Comparison of ENCODE assay signal across 17 cellular contexts in genomic region chr5:126994485-126994884, GRCh38. TPM values are rescaled to one million over a fixed set of nuclear protein-coding genes. Genes with fewer than 3 reads are reported as not detected.
DNase-seq lines count a peak whose midpoint lies in the region; ATAC-seq and TF ChIP-seq lines count a peak whose summit lies in the region.
"Had no signal": no experiment of that assay in that cellular context is flagged by ENCODE, and none has a peak within 500 bp of the region (broad histone marks: within the 10 kb centered on the region; RNA-seq: fewer than 3 reads in every experiment).

No MANE protein-coding gene starts in this region.

- H3K9me3 Mint-ChIP-seq in activated CD8-positive, alpha-beta T cell treated with anti-CD3 and anti-CD28 coated beads for 36 hours, result peaks cover 6% of the 10 kb centered on the region
- H3K9me3 Mint-ChIP-seq in activated CD8-positive, alpha-beta T cell treated with anti-CD3 and anti-CD28 coated beads, Interleukin-2, amount 10 ng/mL, durations not matched to agents 7 days and 5 days (ENCODE audit: insufficient read depth), result no peaks in the 10 kb centered on the region
- H3K9me3 Mint-ChIP-seq in stimulated activated naive CD8-positive, alpha-beta T cell treated with anti-CD3 and anti-CD28 coated beads, Interleukin-15, amount 100 ng/mL, for 72 hours, result no peaks in the 10 kb centered on the region
- peaks cover 4 to 7% of the 10 kb centered on the region in 2 donors for H3K9me3 Mint-ChIP-seq in stimulated activated naive B cell treated with anti-CD40 and anti-IgM and Interleukin-4, amounts not matched to agents 10 μg/mL and 1 μg/mL and 100 μg/mL, for 72 hours
- H3K9me3 Mint-ChIP-seq: CD8-positive, alpha-beta T cell; HFFc6 had no signal

- H3K27ac Mint-ChIP-seq in activated CD8-positive, alpha-beta T cell treated with anti-CD3 and anti-CD28 coated beads for 36 hours, result no peak overlapping the region
- no peak overlapping the region for H3K27ac Mint-ChIP-seq in activated CD8-positive, alpha-beta T cell treated with anti-CD3 and anti-CD28 coated beads, Interleukin-2, amount 10 ng/mL, durations not matched to agents 7 days and 5 days
- H3K27ac Mint-ChIP-seq in stimulated activated naive CD8-positive, alpha-beta T cell treated with anti-CD3 and anti-CD28 coated beads, Interleukin-15, amount 100 ng/mL, for 72 hours, result no peak overlapping the region
- peak overlapping the region; percentile 9 for H3K27ac Mint-ChIP-seq in stimulated activated naive B cell treated with anti-CD40 and anti-IgM and Interleukin-4, amounts not matched to agents 10 μg/mL and 1 μg/mL and 100 μg/mL, for 72 hours
- H3K27ac Mint-ChIP-seq: CD8-positive, alpha-beta T cell; HFFc6 had no signal

- TF ChIP-seq CTCF in activated CD8-positive, alpha-beta T cell treated with anti-CD3 and anti-CD28 coated beads for 36 hours (IDR thresholded peaks at IDR 0.05), result no peak

- POLR2A ChIA-PET in activated CD8-positive, alpha-beta T cell treated with anti-CD3 and anti-CD28 coated beads for 36 hours (lab: Charles Lee), result no interaction called here
- POLR2A ChIA-PET in activated CD8-positive, alpha-beta T cell treated with anti-CD3 and anti-CD28 coated beads, Interleukin-2, amount 10 ng/mL, durations not matched to agents 7 days and 5 days (lab: Charles Lee), result no interaction called here

- H3K27me3 Mint-ChIP-seq in activated CD8-positive, alpha-beta T cell treated with anti-CD3 and anti-CD28 coated beads for 36 hours, result no peaks in the 10 kb centered on the region
- no peaks in the 10 kb centered on the region for H3K27me3 Mint-ChIP-seq in activated CD8-positive, alpha-beta T cell treated with anti-CD3 and anti-CD28 coated beads, Interleukin-2, amount 10 ng/mL, durations not matched to agents 7 days and 5 days (ENCODE audit: low read depth)
- no peaks in the 10 kb centered on the region for H3K27me3 Mint-ChIP-seq in stimulated activated naive CD8-positive, alpha-beta T cell treated with anti-CD3 and anti-CD28 coated beads, Interleukin-15, amount 100 ng/mL, for 72 hours
- H3K27me3 Mint-ChIP-seq in stimulated activated naive B cell treated with anti-CD40 and anti-IgM and Interleukin-4, amounts not matched to agents 10 μg/mL and 1 μg/mL and 100 μg/mL, for 72 hours, result no peaks in the 10 kb centered on the region

- CTCF ChIA-PET in activated CD8-positive, alpha-beta T cell treated with anti-CD3 and anti-CD28 coated beads for 36 hours (lab: Charles Lee), result no interaction called here
- CTCF ChIA-PET in activated CD8-positive, alpha-beta T cell treated with anti-CD3 and anti-CD28 coated beads, Interleukin-2, amount 10 ng/mL, durations not matched to agents 7 days and 5 days (lab: Charles Lee), result no interaction called here

- DNase-seq in activated CD8-positive, alpha-beta T cell treated with anti-CD3 and anti-CD28 coated beads for 36 hours, result peak; percentile 12
- DNase-seq in activated CD8-positive, alpha-beta T cell treated with anti-CD3 and anti-CD28 coated beads, Interleukin-2, amount 10 ng/mL, durations not matched to agents 7 days and 5 days, result no peak
- no peak for DNase-seq in stimulated activated naive CD8-positive, alpha-beta T cell treated with anti-CD3 and anti-CD28 coated beads, Interleukin-15, amount 100 ng/mL, for 72 hours
- DNase-seq in stimulated activated naive CD8-positive, alpha-beta T cell treated with anti-CD3 and anti-CD28 coated beads, Interleukin-15, Interleukin-2, amounts not matched to agents 100 U/mL and 50 U/mL, for 24 hours, result no peak
- no peak for DNase-seq in stimulated activated naive B cell treated with anti-CD40 and anti-IgM and Interleukin-4, amounts not matched to agents 10 μg/mL and 1 μg/mL and 100 μg/mL, for 72 hours
- DNase-seq: 8988T; ACHN; AML-193; Caco-2; CD8-positive, alpha-beta T cell; DMS79; EL; GDM1; GOT3; HFFc6 had no signal

- ATAC-seq in activated CD8-positive, alpha-beta T cell treated with anti-CD3 and anti-CD28 coated beads for 36 hours, result no peak
- ATAC-seq in activated CD8-positive, alpha-beta T cell treated with anti-CD3 and anti-CD28 coated beads, Interleukin-2, amount 10 ng/mL, durations not matched to agents 7 days and 5 days, result no peak
- ATAC-seq in stimulated activated naive CD8-positive, alpha-beta T cell treated with anti-CD3 and anti-CD28 coated beads, Interleukin-15, amount 100 ng/mL, for 72 hours, result peak; percentile 70
- ATAC-seq in stimulated activated naive CD8-positive, alpha-beta T cell treated with anti-CD3 and anti-CD28 coated beads, Interleukin-15, Interleukin-2, amounts not matched to agents 100 U/mL and 50 U/mL, for 24 hours, result no peak
- ATAC-seq in stimulated activated naive B cell treated with anti-CD40 and anti-IgM and Interleukin-4, amounts not matched to agents 10 μg/mL and 1 μg/mL and 100 μg/mL, for 72 hours (replicated peaks), result peak in 1 of 2 donors; percentile 55
- ATAC-seq in GM18907 (IDR thresholded peaks at IDR 0.05; ENCODE audit: unreplicated experiment), result no peak
- ATAC-seq: A549; CD8-positive, alpha-beta T cell had no signal

- peaks cover 21% of the 10 kb centered on the region for H3K4me1 Mint-ChIP-seq in activated CD8-positive, alpha-beta T cell treated with anti-CD3 and anti-CD28 coated beads for 36 hours (ENCODE audit: low read depth)
- H3K4me1 Mint-ChIP-seq in activated CD8-positive, alpha-beta T cell treated with anti-CD3 and anti-CD28 coated beads, Interleukin-2, amount 10 ng/mL, durations not matched to agents 7 days and 5 days (ENCODE audit: low read depth), result no peaks in the 10 kb centered on the region
- peaks cover 17% of the 10 kb centered on the region for H3K4me1 Mint-ChIP-seq in stimulated activated naive CD8-positive, alpha-beta T cell treated with anti-CD3 and anti-CD28 coated beads, Interleukin-15, amount 100 ng/mL, for 72 hours
- H3K4me1 Mint-ChIP-seq in stimulated activated naive B cell treated with anti-CD40 and anti-IgM and Interleukin-4, amounts not matched to agents 10 μg/mL and 1 μg/mL and 100 μg/mL, for 72 hours, result peaks cover 54 to 87% of the 10 kb centered on the region in 2 donors

- H3K36me3 Mint-ChIP-seq in activated CD8-positive, alpha-beta T cell treated with anti-CD3 and anti-CD28 coated beads for 36 hours (ENCODE audit: low read depth), result no peaks in the 10 kb centered on the region
- H3K36me3 Mint-ChIP-seq in activated CD8-positive, alpha-beta T cell treated with anti-CD3 and anti-CD28 coated beads, Interleukin-2, amount 10 ng/mL, durations not matched to agents 7 days and 5 days (ENCODE audit: low read depth), result no peaks in the 10 kb centered on the region
- peaks cover 42 to 47% of the 10 kb centered on the region in 2 donors for H3K36me3 Mint-ChIP-seq in stimulated activated naive B cell treated with anti-CD40 and anti-IgM and Interleukin-4, amounts not matched to agents 10 μg/mL and 1 μg/mL and 100 μg/mL, for 72 hours
- H3K36me3 Mint-ChIP-seq: CD8-positive, alpha-beta T cell had no signal

- no peak overlapping the region for H3K4me3 Mint-ChIP-seq in activated CD8-positive, alpha-beta T cell treated with anti-CD3 and anti-CD28 coated beads for 36 hours
- H3K4me3 Mint-ChIP-seq in activated CD8-positive, alpha-beta T cell treated with anti-CD3 and anti-CD28 coated beads, Interleukin-2, amount 10 ng/mL, durations not matched to agents 7 days and 5 days, result no peak overlapping the region
- H3K4me3 Mint-ChIP-seq in stimulated activated naive CD8-positive, alpha-beta T cell treated with anti-CD3 and anti-CD28 coated beads, Interleukin-15, amount 100 ng/mL, for 72 hours, result no peak overlapping the region
- no peak overlapping the region for H3K4me3 Mint-ChIP-seq in stimulated activated naive B cell treated with anti-CD40 and anti-IgM and Interleukin-4, amounts not matched to agents 10 μg/mL and 1 μg/mL and 100 μg/mL, for 72 hours
- H3K4me3 Mint-ChIP-seq: CD8-positive, alpha-beta T cell; HFFc6 had no signal

- intact Hi-C loops in activated CD8-positive, alpha-beta T cell treated with anti-CD3 and anti-CD28 coated beads for 36 hours (cut with micrococcal nuclease), result no loop called here

RNA-seq across cellular contexts. Expression of gene MARCHF3, which starts 35.9 kb away (rescaled TPM):
- total RNA-seq in activated CD8-positive, alpha-beta T cell treated with anti-CD3 and anti-CD28 coated beads for 36 hours, result 1 to 10 TPM; 6.1 TPM
- 1 to 10 TPM; 2.0 to 2.4 TPM for total RNA-seq in activated CD8-positive, alpha-beta T cell treated with anti-CD3 and anti-CD28 coated beads, Interleukin-2, amount 10 ng/mL, durations not matched to agents 7 days and 5 days
